ENCODE assay signal across 28 cellular contexts in genomic region chr9:122800066-122801060, GRCh38. TPM values are rescaled to one million over a fixed set of nuclear protein-coding genes. Genes with fewer than 3 reads are reported as not detected.
"Had no signal": no experiment of that assay in that cellular context is flagged by ENCODE, and none has a peak within 500 bp of the region (broad histone marks: within the 10 kb centered on the region; RNA-seq: fewer than 3 reads in every experiment).

A gene with protein sequence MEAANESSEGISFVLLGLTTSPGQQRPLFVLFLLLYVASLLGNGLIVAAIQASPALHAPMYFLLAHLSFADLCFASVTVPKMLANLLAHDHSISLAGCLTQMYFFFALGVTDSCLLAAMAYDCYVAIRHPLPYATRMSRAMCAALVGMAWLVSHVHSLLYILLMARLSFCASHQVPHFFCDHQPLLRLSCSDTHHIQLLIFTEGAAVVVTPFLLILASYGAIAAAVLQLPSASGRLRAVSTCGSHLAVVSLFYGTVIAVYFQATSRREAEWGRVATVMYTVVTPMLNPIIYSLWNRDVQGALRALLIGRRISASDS (plus strand): TSS chr9:122800123. CDS start chr9:122800123, 0 bp downstream.

- H3K4me1 Mint-ChIP-seq: immature natural killer cell; naive thymus-derived CD4-positive, alpha-beta T cell; nephron progenitor cell had no signal

- H3K27me3 ChIP-seq: dorsolateral prefrontal cortex, heart right ventricle, sigmoid colon, suprapubic skin, thyroid gland, upper lobe of left lung, vagina had no signal

- H3K9me3 Mint-ChIP-seq: naive thymus-derived CD4-positive, alpha-beta T cell had no signal

- H3K9me3 ChIP-seq: sigmoid colon, suprapubic skin, thyroid gland, upper lobe of left lung, vagina had no signal

- H3K27ac Mint-ChIP-seq: immature natural killer cell, nephron progenitor cell had no signal

- H3K4me1 ChIP-seq: heart right ventricle, sigmoid colon, suprapubic skin, thyroid gland, upper lobe of left lung, vagina had no signal

- DNase-seq: cortex of kidney; dorsolateral prefrontal cortex; effector CD8-positive, alpha-beta T cell; heart right ventricle; immature natural killer cell; kidney; left cardiac atrium; left ventricle myocardium superior; mesendoderm; naive thymus-derived CD4-positive, alpha-beta T cell; nephron progenitor cell; posterior cingulate gyrus; sigmoid colon; stimulated activated CD4-positive, alpha-beta T cell treated with anti-CD3 and anti-CD28 coated beads, Interleukin-2, amount 100 ng/mL, for 24 hours; stimulated activated CD4-positive, alpha-beta T cell treated with anti-CD3 and anti-CD28 coated beads, Interleukin-4, amount 100 ng/mL, for 4 hours; stimulated activated naive CD8-positive, alpha-beta T cell treated with anti-CD3 and anti-CD28 coated beads, Interleukin-15, Interleukin-2, amounts not matched to agents 100 U/mL and 50 U/mL, for 24 hours; thyroid gland had no signal

- H3K4me3 ChIP-seq: dorsolateral prefrontal cortex, heart right ventricle, lung, sigmoid colon, skin epidermis, suprapubic skin, thyroid gland, upper lobe of left lung, vagina had no signal

- ATAC-seq: esophagus mucosa; left cardiac atrium; left ventricle myocardium superior; naive thymus-derived CD4-positive, alpha-beta T cell; stimulated activated naive CD8-positive, alpha-beta T cell treated with anti-CD3 and anti-CD28 coated beads, Interleukin-15, Interleukin-2, amounts not matched to agents 100 U/mL and 50 U/mL, for 24 hours had no signal

- H3K4me3 Mint-ChIP-seq: immature natural killer cell; naive thymus-derived CD4-positive, alpha-beta T cell; nephron progenitor cell had no signal

- H3K27ac ChIP-seq: dorsolateral prefrontal cortex, heart right ventricle, sigmoid colon, skin epidermis, suprapubic skin, thyroid gland, upper lobe of left lung, vagina had no signal

- H3K36me3 ChIP-seq: heart right ventricle, sigmoid colon, suprapubic skin, thyroid gland, upper lobe of left lung, vagina had no signal

RNA-seq across cellular contexts. Expression of the gene that starts here (rescaled TPM):
- total RNA-seq: dorsolateral prefrontal cortex; esophagus mucosa; fibroblast of lung; frontal cortex; heart right ventricle; kidney; left cardiac atrium; left ventricle myocardium superior; lung; mononuclear cell; naive thymus-derived CD4-positive, alpha-beta T cell; osteocyte; pulmonary artery endothelial cell; sigmoid colon; suprapubic skin; thyroid gland; upper lobe of left lung; vagina had no signal
